ENCODE assay signal across 12 cellular contexts in the genomic region with DNA sequence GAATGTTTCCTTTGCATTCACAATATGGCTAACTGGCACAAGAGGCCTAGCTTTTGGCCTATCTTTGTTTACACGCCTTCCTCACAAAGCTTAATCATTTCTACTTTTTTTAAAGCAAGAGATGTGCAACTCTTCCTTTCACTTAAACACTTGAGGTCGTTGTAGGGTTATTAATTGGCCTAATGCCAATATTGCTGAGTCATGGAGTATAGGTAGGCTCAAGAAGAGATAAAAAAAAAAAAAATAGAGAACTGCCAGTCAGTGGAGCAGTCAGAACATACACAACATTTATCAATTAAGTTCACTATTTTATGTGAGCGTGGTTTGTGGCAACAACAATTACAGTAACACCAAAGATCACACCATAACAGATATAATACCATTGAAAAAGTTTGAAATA. TPM values are rescaled to one million over a fixed set of nuclear protein-coding genes. Genes with fewer than 3 reads are reported as not detected.
DNase-seq lines count a peak whose midpoint lies in the region; ATAC-seq and TF ChIP-seq lines count a peak whose summit lies in the region.
"Had no signal": no experiment of that assay in that cellular context is flagged by ENCODE, and none has a peak within 500 bp of the region (broad histone marks: within the 10 kb centered on the region; RNA-seq: fewer than 3 reads in every experiment).

No MANE protein-coding gene starts in this region.

- H2BK20ac ChIP-seq in IMR-90 (ENCODE audit: low read depth, low read length), result no peak overlapping the region

- H3K4me2 ChIP-seq in IMR-90 (ENCODE audit: low read depth, low read length), result no peak overlapping the region

- no peak for TF ChIP-seq CTCF in IMR-90 (conservative IDR thresholded peaks at IDR 0.05; ENCODE audit: low read depth, low read length)
- TF ChIP-seq CTCF in right lobe of liver (IDR thresholded peaks at IDR 0.05), result no peak

- no peak overlapping the region for H3K56ac ChIP-seq in IMR-90 (ENCODE audit: extremely low read depth, insufficient read depth, low read length)

- no peak overlapping the region for H4K8ac ChIP-seq in IMR-90 (ENCODE audit: low read depth in 2 of 2, low read length in 2 of 2)

- H3K27ac Mint-ChIP-seq in activated naive CD8-positive, alpha-beta T cell treated with anti-CD3 and anti-CD28 coated beads, Interleukin-2, amount 50 U/mL, for 24 hours, result peak overlapping the region; percentile 52

- no peak for TF ChIP-seq RAD21 in IMR-90 (IDR thresholded peaks at IDR 0.05; ENCODE audit: low read length)

- H4K5ac ChIP-seq in IMR-90 (ENCODE audit: low read depth, low read length), result no peak overlapping the region

- no peaks in the 10 kb centered on the region for H3K9me1 ChIP-seq in IMR-90 (ENCODE audit: insufficient read depth, low read length)

- no TSS peak for BruUV-seq in IMR-90 (replicated peaks; lab: Mats Ljungman, UMichigan)

- intact Hi-C loops in IMR-90 (cut with micrococcal nuclease), result no loop called here
- intact Hi-C loops in right lobe of liver (cut with DNase I), result no loop called here

- H3K18ac ChIP-seq in IMR-90 (ENCODE audit: low read depth, low read length), result no peak overlapping the region

- TF ChIP-seq POLR2A in IMR-90 (IDR thresholded peaks at IDR 0.05; ENCODE audit: low read depth, low read length) (no peak), right lobe of liver (IDR thresholded peaks at IDR 0.05) (no peak)

- no peak overlapping the region for H3K23ac ChIP-seq in IMR-90 (ENCODE audit: low read depth, low read length)

- peaks cover 28% of the 10 kb centered on the region for H3K4me1 Mint-ChIP-seq in activated naive CD8-positive, alpha-beta T cell treated with anti-CD3 and anti-CD28 coated beads, Interleukin-2, amount 50 U/mL, for 24 hours

- no peaks in the 10 kb centered on the region for H3K27me3 ChIP-seq in IMR-90 (ENCODE audit: control insufficient read depth, insufficient read depth, low read length)
- no peaks in the 10 kb centered on the region for H3K27me3 ChIP-seq in right lobe of liver
- H3K27me3 ChIP-seq: brain microvascular endothelial cell, gastrocnemius medialis, testis had no signal

- peaks cover 40 to 52% of the 10 kb centered on the region in 2 experiments for H3K79me1 ChIP-seq in IMR-90 (ENCODE audit: low read depth in 1 of 2, low read length in 2 of 2)

- CTCF ChIA-PET in IMR-90 (lab: Yijun Ruan, JAX), result no interaction called here

- DNase-seq in DMS79 treated with DMSO at 0.1 percent for 48 hours (lab: John Stamatoyannopoulos, UW) (peak; percentile 15), IMR-90 (peak; percentile 46), right lobe of liver (no peak), NCI-H187 treated with DMSO at 0.1 percent for 48 hours (lab: John Stamatoyannopoulos, UW) (no peak)
- DNase-seq in activated naive CD8-positive, alpha-beta T cell treated with anti-CD3 and anti-CD28 coated beads, Interleukin-2, amount 50 U/mL, for 24 hours, result no peak
- DNase-seq in stimulated activated CD4-positive, alpha-beta T cell treated with anti-CD3 and anti-CD28 coated beads, Interleukin-15, amount 100 ng/mL, for 24 hours, result no peak
- DNase-seq in stimulated activated CD4-positive, alpha-beta T cell treated with anti-CD3 and anti-CD28 coated beads, Interleukin-4, amount 100 ng/mL, for 24 hours, result no peak
- DNase-seq: activated CD4-positive, alpha-beta T cell treated with anti-CD3 and anti-CD28 coated beads for 1 hour; brain microvascular endothelial cell; gastrocnemius medialis; NK-92 treated with Interleukin-12 subunit alpha and Interleukin-12 subunit beta, amount 100 ng/mL, for 24 hours; testis had no signal

- H2AK5ac ChIP-seq in IMR-90 (ENCODE audit: low read depth, low read length), result no peak overlapping the region

- H4K20me1 ChIP-seq in IMR-90 (ENCODE audit: insufficient read depth, low read length), result peaks cover 11% of the 10 kb centered on the region

- no CpG with 5 or more reads among the region's 3 CpGs for WGBS in IMR-90 (ENCODE audit: extremely low coverage in 2 of 2, insufficient read length in 1 of 2), 2 experiments
- WGBS in right lobe of liver (ENCODE audit: insufficient coverage, low coverage, low lambda C conversion rate, missing lambda C conversion rate), result 63% methylated on average over 3 of the region's 3 CpGs

- H3K9me3 ChIP-seq in IMR-90 (ENCODE audit: control insufficient read depth, insufficient read depth, low read length) (no peaks in the 10 kb centered on the region), right lobe of liver (no peaks in the 10 kb centered on the region)
- H3K9me3 ChIP-seq: gastrocnemius medialis, testis had no signal

- no peak overlapping the region for H2AK9ac ChIP-seq in IMR-90 (replicated peaks; ENCODE audit: low read depth, low read length, poor library complexity)

- H3K4me3 ChIP-seq in IMR-90 (ENCODE audit: insufficient read depth, low read depth, low read length) (no peak overlapping the region), right lobe of liver (no peak overlapping the region)
- H3K4me3 ChIP-seq: gastrocnemius medialis, testis had no signal

- peaks cover 31% of the 10 kb centered on the region for H3K36me3 Mint-ChIP-seq in activated naive CD8-positive, alpha-beta T cell treated with anti-CD3 and anti-CD28 coated beads, Interleukin-2, amount 50 U/mL, for 24 hours (ENCODE audit: low read depth)

- H3K9ac ChIP-seq in IMR-90 (ENCODE audit: low read depth, low read length), result no peak overlapping the region

- POLR2A ChIA-PET in IMR-90 (lab: Charles Lee; ENCODE audit: unreplicated experiment), result no interaction called here

- H2BK120ac ChIP-seq in IMR-90 (ENCODE audit: low read depth, low read length), result no peak overlapping the region

- in situ Hi-C loops in IMR-90 (cut with MboI; ENCODE audit: low sequenced_read_pairs), result no loop called here

- no peaks in the 10 kb centered on the region for H3K27me3 Mint-ChIP-seq in activated naive CD8-positive, alpha-beta T cell treated with anti-CD3 and anti-CD28 coated beads, Interleukin-2, amount 50 U/mL, for 24 hours

- no peak overlapping the region for H3K4ac ChIP-seq in IMR-90 (ENCODE audit: low read depth, low read length)

- H3K36me3 ChIP-seq in IMR-90 (ENCODE audit: control insufficient read depth, insufficient read depth, low read length), result peaks cover 11% of the 10 kb centered on the region
- no peaks in the 10 kb centered on the region for H3K36me3 ChIP-seq in right lobe of liver

- H4K91ac ChIP-seq in IMR-90 (ENCODE audit: insufficient read depth, low read depth, low read length), result no peak overlapping the region

- H3K4me3 Mint-ChIP-seq in activated naive CD8-positive, alpha-beta T cell treated with anti-CD3 and anti-CD28 coated beads, Interleukin-2, amount 50 U/mL, for 24 hours, result no peak overlapping the region

- H3K14ac ChIP-seq in IMR-90 (replicated peaks; ENCODE audit: low read depth, low read length), result no peak overlapping the region

- no peak overlapping the region for H2BK15ac ChIP-seq in IMR-90 (ENCODE audit: low read depth, low read length)

- no peaks in the 10 kb centered on the region for H3K9me3 Mint-ChIP-seq in activated naive CD8-positive, alpha-beta T cell treated with anti-CD3 and anti-CD28 coated beads, Interleukin-2, amount 50 U/mL, for 24 hours

- H3K27ac ChIP-seq in IMR-90 (ENCODE audit: insufficient read depth, low read length), result no peak overlapping the region
- peak overlapping the region in 1 of 3 donors; percentile 13 for H3K27ac ChIP-seq in right lobe of liver
- H3K27ac ChIP-seq: brain microvascular endothelial cell, testis had no signal

- H3K4me1 ChIP-seq in IMR-90 (ENCODE audit: control insufficient read depth, insufficient read depth, low read length) (no peaks in the 10 kb centered on the region; the same call in 1 of the 2 replicates), right lobe of liver (peaks cover 0 to 17% (median 0%) of the 10 kb centered on the region in 4 donors)
- H3K4me1 ChIP-seq: testis had no signal

- no peak for ATAC-seq in IMR-90 (ENCODE audit: low read depth)
- ATAC-seq in activated naive CD8-positive, alpha-beta T cell treated with anti-CD3 and anti-CD28 coated beads, Interleukin-2, amount 50 U/mL, for 24 hours, result no peak
- peak in 3 of 4 donors; percentile 29 to 42 (median 31) for ATAC-seq in right lobe of liver
- ATAC-seq: gastrocnemius medialis had no signal

- dilution Hi-C loops in IMR-90 (cut with HindIII; ENCODE audit: low sequenced_read_pairs, unreplicated experiment), result no loop called here

- H2BK5ac ChIP-seq in IMR-90 (ENCODE audit: low read depth, low read length, poor library complexity, severe bottlenecking), result no peak overlapping the region

- H2AFZ ChIP-seq in IMR-90 (replicated peaks; ENCODE audit: low read length, poor library complexity), result no peak overlapping the region

TF ChIP-seq in IMR-90, 13 proteins besides CTCF, POLR2A, EP300 and RAD21:
- no peak for TF ChIP-seq FOS (IDR thresholded peaks at IDR 0.05; ENCODE audit: low read depth, low read length)
- TF ChIP-seq RFX5 (IDR thresholded peaks at IDR 0.05; ENCODE audit: low read depth, low read length), result no peak
- peak; percentile 82 for TF ChIP-seq MAFK (IDR thresholded peaks at IDR 0.05; ENCODE audit: low read depth, low read length)
- TF ChIP-seq RCOR1 (IDR thresholded peaks at IDR 0.05; ENCODE audit: insufficient replicate concordance, low read length), result no peak
- TF ChIP-seq CEBPB (IDR thresholded peaks at IDR 0.05; ENCODE audit: low read depth, low read length), result no peak
- TF ChIP-seq MAZ (IDR thresholded peaks at IDR 0.05; ENCODE audit: borderline replicate concordance, low read depth, low read length), result no peak
- peak; percentile 92 for TF ChIP-seq NFE2L2 (IDR thresholded peaks at IDR 0.05; ENCODE audit: low read depth, low read length)
- TF ChIP-seq, protein P1, sequence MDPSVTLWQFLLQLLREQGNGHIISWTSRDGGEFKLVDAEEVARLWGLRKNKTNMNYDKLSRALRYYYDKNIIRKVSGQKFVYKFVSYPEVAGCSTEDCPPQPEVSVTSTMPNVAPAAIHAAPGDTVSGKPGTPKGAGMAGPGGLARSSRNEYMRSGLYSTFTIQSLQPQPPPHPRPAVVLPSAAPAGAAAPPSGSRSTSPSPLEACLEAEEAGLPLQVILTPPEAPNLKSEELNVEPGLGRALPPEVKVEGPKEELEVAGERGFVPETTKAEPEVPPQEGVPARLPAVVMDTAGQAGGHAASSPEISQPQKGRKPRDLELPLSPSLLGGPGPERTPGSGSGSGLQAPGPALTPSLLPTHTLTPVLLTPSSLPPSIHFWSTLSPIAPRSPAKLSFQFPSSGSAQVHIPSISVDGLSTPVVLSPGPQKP (IDR thresholded peaks at IDR 0.05; ENCODE audit: borderline replicate concordance, low read depth, low read length), result no peak

RNA-seq across cellular contexts. Expression of a gene that starts 5.9 kb away (rescaled TPM):
- 25.5 and 25.6 TPM in 2 replicates for total RNA-seq in IMR-90 (2012; rRNA removed)
- polyA plus RNA-seq in IMR-90 (2012; rRNA removed), result 20.1 and 20.4 TPM in 2 replicates
- polyA plus RNA-seq in IMR-90 (2012; cell fraction: cytosol; rRNA removed), result 8.6 and 9.6 TPM in 2 replicates
- polyA plus RNA-seq in IMR-90 (2012; cell fraction: nucleus; rRNA removed; ENCODE audit: low replicate concordance), result 20.7 and 43.2 TPM in 2 replicates
- 10 to 100 TPM; 11.1 to 17.2 (median 12.8) TPM for total RNA-seq in right lobe of liver

RNA-seq across cellular contexts. Expression of a gene that starts 6.2 kb away (rescaled TPM):
- total RNA-seq in IMR-90 (2012; rRNA removed), result 23.3 and 27.5 TPM in 2 replicates
- 16.4 and 17.9 TPM in 2 replicates for polyA plus RNA-seq in IMR-90 (2012; rRNA removed)
- 9.3 and 10.2 TPM in 2 replicates for polyA plus RNA-seq in IMR-90 (2012; cell fraction: cytosol; rRNA removed)
- polyA plus RNA-seq in IMR-90 (2012; cell fraction: nucleus; rRNA removed; ENCODE audit: low replicate concordance), result 1.9 and 7.6 TPM in 2 replicates
- 10 to 100 TPM; 48.0 to 92.6 (median 71.5) TPM for total RNA-seq in right lobe of liver

Comparison
In these comparisons a context has a peak if more than half of its experiments do, and no peak if none do; other contexts are left out.
1. DNase-seq: peak in DMS79 treated with DMSO at 0.1 percent for 48 hours (single experiment) and IMR-90 (single experiment); none in activated naive CD8-positive, alpha-beta T cell treated with anti-CD3 and anti-CD28 coated beads, Interleukin-2, amount 50 U/mL, for 24 hours (single experiment), right lobe of liver (0 of 3), stimulated activated CD4-positive, alpha-beta T cell treated with anti-CD3 and anti-CD28 coated beads, Interleukin-15, amount 100 ng/mL, for 24 hours (single experiment), NCI-H187 treated with DMSO at 0.1 percent for 48 hours (single experiment) and stimulated activated CD4-positive, alpha-beta T cell treated with anti-CD3 and anti-CD28 coated beads, Interleukin-4, amount 100 ng/mL, for 24 hours (single experiment).
2. ATAC-seq: peak in right lobe of liver (3 of 4); none in IMR-90 (single experiment) and activated naive CD8-positive, alpha-beta T cell treated with anti-CD3 and anti-CD28 coated beads, Interleukin-2, amount 50 U/mL, for 24 hours (single experiment).